ENCODE assay signal across 1 cellular context in the genomic region with DNA sequence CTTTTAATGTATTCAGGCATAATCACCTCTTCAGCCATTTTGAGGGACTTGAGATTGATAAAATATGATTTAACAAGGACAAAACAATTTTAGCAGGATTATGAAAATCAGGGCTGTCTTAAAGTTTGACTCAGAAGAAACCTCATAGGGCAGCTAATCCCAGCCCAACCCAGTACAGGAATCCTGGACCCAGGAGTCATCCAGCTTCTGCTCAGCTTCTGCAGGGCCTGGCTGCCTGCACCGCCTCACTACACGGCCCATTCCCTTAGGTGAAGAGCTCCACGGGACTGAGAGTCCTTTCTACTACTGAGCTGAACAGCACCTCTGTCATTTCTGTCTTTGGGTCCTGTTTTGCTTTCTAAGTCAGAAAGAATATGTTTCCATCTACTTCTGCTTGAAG.
TF ChIP-seq lines count a peak whose summit lies in the region.

No MANE protein-coding gene starts in this region.

TF ChIP-seq in SK-N-SH, 30 proteins besides CTCF, POLR2A, EP300 and RAD21 (continued from another document):
- TF ChIP-seq, protein P1, sequence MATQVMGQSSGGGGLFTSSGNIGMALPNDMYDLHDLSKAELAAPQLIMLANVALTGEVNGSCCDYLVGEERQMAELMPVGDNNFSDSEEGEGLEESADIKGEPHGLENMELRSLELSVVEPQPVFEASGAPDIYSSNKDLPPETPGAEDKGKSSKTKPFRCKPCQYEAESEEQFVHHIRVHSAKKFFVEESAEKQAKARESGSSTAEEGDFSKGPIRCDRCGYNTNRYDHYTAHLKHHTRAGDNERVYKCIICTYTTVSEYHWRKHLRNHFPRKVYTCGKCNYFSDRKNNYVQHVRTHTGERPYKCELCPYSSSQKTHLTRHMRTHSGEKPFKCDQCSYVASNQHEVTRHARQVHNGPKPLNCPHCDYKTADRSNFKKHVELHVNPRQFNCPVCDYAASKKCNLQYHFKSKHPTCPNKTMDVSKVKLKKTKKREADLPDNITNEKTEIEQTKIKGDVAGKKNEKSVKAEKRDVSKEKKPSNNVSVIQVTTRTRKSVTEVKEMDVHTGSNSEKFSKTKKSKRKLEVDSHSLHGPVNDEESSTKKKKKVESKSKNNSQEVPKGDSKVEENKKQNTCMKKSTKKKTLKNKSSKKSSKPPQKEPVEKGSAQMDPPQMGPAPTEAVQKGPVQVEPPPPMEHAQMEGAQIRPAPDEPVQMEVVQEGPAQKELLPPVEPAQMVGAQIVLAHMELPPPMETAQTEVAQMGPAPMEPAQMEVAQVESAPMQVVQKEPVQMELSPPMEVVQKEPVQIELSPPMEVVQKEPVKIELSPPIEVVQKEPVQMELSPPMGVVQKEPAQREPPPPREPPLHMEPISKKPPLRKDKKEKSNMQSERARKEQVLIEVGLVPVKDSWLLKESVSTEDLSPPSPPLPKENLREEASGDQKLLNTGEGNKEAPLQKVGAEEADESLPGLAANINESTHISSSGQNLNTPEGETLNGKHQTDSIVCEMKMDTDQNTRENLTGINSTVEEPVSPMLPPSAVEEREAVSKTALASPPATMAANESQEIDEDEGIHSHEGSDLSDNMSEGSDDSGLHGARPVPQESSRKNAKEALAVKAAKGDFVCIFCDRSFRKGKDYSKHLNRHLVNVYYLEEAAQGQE (IDR thresholded peaks at IDR 0.05; ENCODE audit: low read depth, low read length) = no peak
